In genomic region chr16:87661561-87661960, GRCh38 we compare ENCODE assay signal across 8 cellular contexts. TPM values are rescaled to one million over a fixed set of nuclear protein-coding genes. Genes with fewer than 3 reads are reported as not detected.
DNase-seq lines count a peak whose midpoint lies in the region; ATAC-seq and TF ChIP-seq lines count a peak whose summit lies in the region.

No MANE protein-coding gene starts in this region.

- H3K27ac Mint-ChIP-seq in stimulated activated effector memory CD8-positive, alpha-beta T cell treated with anti-CD3 and anti-CD28 coated beads, Interleukin-12 subunit alpha, Interleukin-12 subunit beta, amount 100 ng/mL, for 72 hours: no peak overlapping the region

- H3K9me3 Mint-ChIP-seq in stimulated activated effector memory CD8-positive, alpha-beta T cell treated with anti-CD3 and anti-CD28 coated beads, Interleukin-12 subunit alpha, Interleukin-12 subunit beta, amount 100 ng/mL, for 72 hours: no peaks in the 10 kb centered on the region

- CTCF ChIA-PET in HEK293T (lab: Yijun Ruan, JAX): no interaction called here

- H3K4me3 Mint-ChIP-seq in stimulated activated effector memory CD8-positive, alpha-beta T cell treated with anti-CD3 and anti-CD28 coated beads, Interleukin-12 subunit alpha, Interleukin-12 subunit beta, amount 100 ng/mL, for 72 hours: no peak overlapping the region

- ATAC-seq in left ventricle myocardium superior (peak; percentile 61), HG02571 (IDR thresholded peaks at IDR 0.05; ENCODE audit: unreplicated experiment) (no peak), GM19035 (IDR thresholded peaks at IDR 0.05; ENCODE audit: unreplicated experiment) (no peak)
- peak; percentile 67 for ATAC-seq in stimulated activated effector memory CD8-positive, alpha-beta T cell treated with anti-CD3 and anti-CD28 coated beads, Interleukin-12 subunit alpha, Interleukin-12 subunit beta, amount 100 ng/mL, for 72 hours

- POLR2A ChIA-PET in HEK293T (lab: Yijun Ruan, JAX): no interaction called here

- DNase-seq in ACHN (peak; percentile 67), HEK293T (ENCODE audit: extremely low spot score) (peak; percentile 42), left ventricle myocardium superior (peak; percentile 60), cortex of kidney (lab: John Stamatoyannopoulos, UW) (no peak)
- DNase-seq in activated CD4-positive, CD25-positive, alpha-beta regulatory T cell treated with anti-CD3 and anti-CD28 coated beads, Interleukin-2, amount 50 U/mL, for 72 hours: peak; percentile 37
- peak in 1 of 2 donors; percentile 54 for DNase-seq in stimulated activated effector memory CD8-positive, alpha-beta T cell treated with anti-CD3 and anti-CD28 coated beads, Interleukin-12 subunit alpha, Interleukin-12 subunit beta, amount 100 ng/mL, for 72 hours (ENCODE audit: low spot score in 2 of 2)

- intact Hi-C loops in left ventricle myocardium superior (cut with micrococcal nuclease): no loop called here

- H3K4me1 Mint-ChIP-seq in stimulated activated effector memory CD8-positive, alpha-beta T cell treated with anti-CD3 and anti-CD28 coated beads, Interleukin-12 subunit alpha, Interleukin-12 subunit beta, amount 100 ng/mL, for 72 hours: no peaks in the 10 kb centered on the region

- in situ Hi-C loops in ACHN (cut with HindIII; ENCODE audit: low pct_ligation_motif_present, low pct_unique_long_range_greater_than_20kb, low sequenced_read_pairs): loop anchor here (10.0 kb wide), 1 partner anchor 47 kb away; no protein-coding TSS in a partner anchor

- no peaks in the 10 kb centered on the region for H3K36me3 Mint-ChIP-seq in stimulated activated effector memory CD8-positive, alpha-beta T cell treated with anti-CD3 and anti-CD28 coated beads, Interleukin-12 subunit alpha, Interleukin-12 subunit beta, amount 100 ng/mL, for 72 hours

TF ChIP-seq in HEK293T, 16 proteins besides CTCF, POLR2A, EP300 and RAD21:
- no peak for TF ChIP-seq NFRKB (IDR thresholded peaks at IDR 0.05)
- no peak for TF ChIP-seq HDGF (IDR thresholded peaks at IDR 0.05; ENCODE audit: borderline replicate concordance)
- no peak for TF ChIP-seq TARDBP (IDR thresholded peaks at IDR 0.05)
- no peak for TF ChIP-seq FOXM1 (IDR thresholded peaks at IDR 0.05; ENCODE audit: borderline replicate concordance)
- TF ChIP-seq SP1 (IDR thresholded peaks at IDR 0.05): no peak
- TF ChIP-seq CTBP1 (IDR thresholded peaks at IDR 0.05; ENCODE audit: borderline replicate concordance): no peak
- no peak for TF ChIP-seq FOXK2 (IDR thresholded peaks at IDR 0.05)
- TF ChIP-seq LEF1 (IDR thresholded peaks at IDR 0.05; ENCODE audit: borderline replicate concordance): no peak
- TF ChIP-seq ZNF384 (IDR thresholded peaks at IDR 0.05): no peak
- TF ChIP-seq ARNT (IDR thresholded peaks at IDR 0.05): no peak
- TF ChIP-seq ELF4 (IDR thresholded peaks at IDR 0.05): no peak
- TF ChIP-seq, protein P1, sequence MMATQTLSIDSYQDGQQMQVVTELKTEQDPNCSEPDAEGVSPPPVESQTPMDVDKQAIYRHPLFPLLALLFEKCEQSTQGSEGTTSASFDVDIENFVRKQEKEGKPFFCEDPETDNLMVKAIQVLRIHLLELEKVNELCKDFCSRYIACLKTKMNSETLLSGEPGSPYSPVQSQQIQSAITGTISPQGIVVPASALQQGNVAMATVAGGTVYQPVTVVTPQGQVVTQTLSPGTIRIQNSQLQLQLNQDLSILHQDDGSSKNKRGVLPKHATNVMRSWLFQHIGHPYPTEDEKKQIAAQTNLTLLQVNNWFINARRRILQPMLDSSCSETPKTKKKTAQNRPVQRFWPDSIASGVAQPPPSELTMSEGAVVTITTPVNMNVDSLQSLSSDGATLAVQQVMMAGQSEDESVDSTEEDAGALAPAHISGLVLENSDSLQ (IDR thresholded peaks at IDR 0.05): no peak
- TF ChIP-seq FOXA1 (IDR thresholded peaks at IDR 0.05): no peak
- TF ChIP-seq BHLHE40 (IDR thresholded peaks at IDR 0.05; ENCODE audit: borderline replicate concordance): no peak
- no peak for TF ChIP-seq SUZ12 (IDR thresholded peaks at IDR 0.05)
- TF ChIP-seq L3MBTL2 (conservative IDR thresholded peaks at IDR 0.05): no peak

RNA-seq across cellular contexts. Expression of gene JPH3, which starts 59.3 kb away (rescaled TPM):
- total RNA-seq in left ventricle myocardium superior: 0.12 TPM

Comparison
In these comparisons a context has a peak if more than half of its experiments do, and no peak if none do; other contexts are left out.
1. ATAC-seq: peak in left ventricle myocardium superior (single experiment) and stimulated activated effector memory CD8-positive, alpha-beta T cell treated with anti-CD3 and anti-CD28 coated beads, Interleukin-12 subunit alpha, Interleukin-12 subunit beta, amount 100 ng/mL, for 72 hours (single experiment); none in HG02571 (single experiment) and GM19035 (single experiment).